In the genomic region with DNA sequence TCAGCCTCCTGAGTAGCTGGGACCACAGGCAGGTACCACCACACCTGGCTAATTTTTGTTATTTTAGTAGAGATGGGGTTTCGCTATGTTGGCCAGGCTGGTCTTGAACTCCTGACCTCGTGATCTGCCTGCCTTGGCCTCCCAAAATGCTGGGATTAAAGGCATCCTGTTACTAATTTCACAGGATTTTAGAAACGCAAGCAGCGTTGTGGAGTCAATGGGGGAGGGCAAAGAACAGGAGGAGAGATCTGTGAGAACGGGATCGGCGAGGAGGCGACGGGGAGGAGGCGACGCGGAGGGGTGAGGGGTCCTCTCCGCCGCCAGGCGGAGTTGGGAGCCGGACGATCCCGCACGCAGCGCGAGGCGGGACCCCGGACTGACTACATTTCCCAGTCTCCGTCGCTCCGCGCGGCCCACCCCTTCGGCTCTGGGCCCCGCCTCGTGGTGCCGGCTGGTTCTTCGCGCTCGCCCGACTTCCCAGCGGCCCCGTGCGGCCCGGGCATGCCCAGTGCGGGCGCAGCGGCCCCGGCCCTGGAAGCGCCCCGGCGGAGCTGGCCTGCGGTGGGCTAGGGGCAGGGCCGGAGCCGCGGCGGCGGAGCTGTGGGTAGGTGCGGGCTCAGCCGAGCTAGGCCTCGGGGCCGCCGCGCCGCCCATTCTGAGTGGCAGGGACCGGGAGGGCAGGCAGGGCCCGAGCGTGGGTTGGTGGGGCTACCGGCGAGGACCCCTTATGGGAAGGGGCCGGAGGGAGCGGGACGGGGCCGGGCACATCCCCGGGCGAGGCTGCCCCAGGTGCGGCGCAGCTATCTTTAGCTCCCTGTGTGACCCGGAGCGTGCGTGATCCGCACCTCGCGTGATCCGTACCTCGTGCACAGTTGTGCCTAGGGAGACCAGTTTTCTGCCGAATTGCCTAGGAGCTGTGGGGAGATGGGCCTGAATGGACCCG, we compare ENCODE assay signal across 8 cellular contexts. TPM values are rescaled to one million over a fixed set of nuclear protein-coding genes. Genes with fewer than 3 reads are reported as not detected.
DNase-seq lines count a peak whose midpoint lies in the region; ATAC-seq and TF ChIP-seq lines count a peak whose summit lies in the region.

A gene (plus strand): TSS at position 508 of the 943 bp plus-strand sequence. CDS start 3,051 bp downstream, outside the sequence.

- H3K4me3 Mint-ChIP-seq in WTC11 (peak within 1 kb of the TSS; percentile 80), immature natural killer cell (peak within 1 kb of the TSS; percentile 86 to 95 (median 93))

- H3K9me3 ChIP-seq in spleen = no peaks in the 10 kb centered on the region

- H3K27me3 Mint-ChIP-seq in WTC11 (ENCODE audit: low read depth) (no peaks in the 10 kb centered on the region; the same call in 1 of the 2 replicates), immature natural killer cell (ENCODE audit: low read depth in 3 of 3) (peaks cover 0 to 4% (median 0%) of the 10 kb centered on the region in 3 donors)

- H3K27ac ChIP-seq in spleen = peak within 1 kb of the TSS; percentile 77 to 94 (median 86)

- H3K4me1 ChIP-seq in spleen = peaks cover 11 to 40% (median 23%) of the 10 kb centered on the region in 6 donors

- peak; percentile 94 for DNase-seq in AG08396 (ENCODE audit: low spot score)
- peak; percentile 84 for DNase-seq in NCI-H2227 treated with DMSO at 0.1 percent for 48 hours (lab: John Stamatoyannopoulos, UW)
- DNase-seq in WTC11 (ENCODE audit: low spot score) = peak; percentile 96
- peak; percentile 92 to 95 for DNase-seq in cardiac fibroblast (ENCODE audit: low read depth in 2 of 2)
- peak; percentile 83 to 86 (median 83) for DNase-seq in immature natural killer cell
- DNase-seq in spleen = peak; percentile 97

- H3K4me1 Mint-ChIP-seq in WTC11 = peaks cover 14% of the 10 kb centered on the region
- peaks cover 19 to 28% of the 10 kb centered on the region in 2 donors for H3K4me1 Mint-ChIP-seq in immature natural killer cell

- WGBS in spleen, 5 donors = 1 to 4% (median 2%) methylated on average over 23 to 83 of the region's 83 CpGs

- H3K9me3 Mint-ChIP-seq in WTC11 (peaks cover 14% of the 10 kb centered on the region), immature natural killer cell (no peaks in the 10 kb centered on the region)

- intact Hi-C loops in spleen (cut with DNase I; ENCODE audit: low total_unique reads) = no loop called here

- peaks cover 12% of the 10 kb centered on the region for H3K36me3 Mint-ChIP-seq in WTC11
- peaks cover 3 to 10% (median 6%) of the 10 kb centered on the region in 3 donors for H3K36me3 Mint-ChIP-seq in immature natural killer cell

- peak; percentile 47 for TF ChIP-seq CTCF in WTC11 (IDR thresholded peaks at IDR 0.05)
- TF ChIP-seq CTCF in cardiac fibroblast (IDR thresholded peaks at IDR 0.05; ENCODE audit: low read depth, low read length) = peak; percentile 72
- TF ChIP-seq CTCF in spleen (IDR thresholded peaks at IDR 0.05 in 8 of 11, conservative IDR thresholded peaks at IDR 0.05 in 3 of 11) = peak; percentile 56 to 87 (median 83)

- H3K27ac Mint-ChIP-seq in WTC11 (no peak within 1 kb of the TSS; the same call in 1 of the 2 replicates), immature natural killer cell (peak within 1 kb of the TSS; percentile 86 to 95 (median 90))

- peak; percentile 93 for ATAC-seq in GM18873 (IDR thresholded peaks at IDR 0.05; ENCODE audit: low FRiP score, unreplicated experiment)
- ATAC-seq in HG03139 (IDR thresholded peaks at IDR 0.05; ENCODE audit: unreplicated experiment) = peak; percentile 98
- ATAC-seq in WTC11 = peak; percentile 98

- H3K36me3 ChIP-seq in spleen = peaks cover 2 to 21% (median 15%) of the 10 kb centered on the region in 6 donors

- H3K4me3 ChIP-seq in cardiac fibroblast (replicated peaks in 1 of 2; ENCODE audit: low read depth in 2 of 2, low read length in 2 of 2) = peak within 1 kb of the TSS; percentile 90 to 91
- peak within 1 kb of the TSS; percentile 64 to 97 (median 80) for H3K4me3 ChIP-seq in spleen

- POLR2A ChIA-PET in WTC11 (lab: Charles Lee) = interaction anchor here (0.6 to 1.2 kb wide), 5 partner anchors 11 to 62 kb away, joined by 3 read pairs; a partner anchor contains a TSS

- TF ChIP-seq POLR2A in spleen (IDR thresholded peaks at IDR 0.05) = peak in 2 of 3 donors; percentile 68 to 77

- no peaks in the 10 kb centered on the region for H3K27me3 ChIP-seq in spleen (replicated peaks in 1 of 7)

- CTCF ChIA-PET in WTC11 (lab: Charles Lee) = interaction anchor here (0.7 to 2.5 kb wide), 17 partner anchors 9 to 693 kb away, joined by 3 to 7 read pairs (median 4); a partner anchor contains a TSS

TF ChIP-seq in WTC11, 78 proteins besides CTCF, POLR2A, EP300 and RAD21 (continues in another document):
- TF ChIP-seq, protein P1, sequence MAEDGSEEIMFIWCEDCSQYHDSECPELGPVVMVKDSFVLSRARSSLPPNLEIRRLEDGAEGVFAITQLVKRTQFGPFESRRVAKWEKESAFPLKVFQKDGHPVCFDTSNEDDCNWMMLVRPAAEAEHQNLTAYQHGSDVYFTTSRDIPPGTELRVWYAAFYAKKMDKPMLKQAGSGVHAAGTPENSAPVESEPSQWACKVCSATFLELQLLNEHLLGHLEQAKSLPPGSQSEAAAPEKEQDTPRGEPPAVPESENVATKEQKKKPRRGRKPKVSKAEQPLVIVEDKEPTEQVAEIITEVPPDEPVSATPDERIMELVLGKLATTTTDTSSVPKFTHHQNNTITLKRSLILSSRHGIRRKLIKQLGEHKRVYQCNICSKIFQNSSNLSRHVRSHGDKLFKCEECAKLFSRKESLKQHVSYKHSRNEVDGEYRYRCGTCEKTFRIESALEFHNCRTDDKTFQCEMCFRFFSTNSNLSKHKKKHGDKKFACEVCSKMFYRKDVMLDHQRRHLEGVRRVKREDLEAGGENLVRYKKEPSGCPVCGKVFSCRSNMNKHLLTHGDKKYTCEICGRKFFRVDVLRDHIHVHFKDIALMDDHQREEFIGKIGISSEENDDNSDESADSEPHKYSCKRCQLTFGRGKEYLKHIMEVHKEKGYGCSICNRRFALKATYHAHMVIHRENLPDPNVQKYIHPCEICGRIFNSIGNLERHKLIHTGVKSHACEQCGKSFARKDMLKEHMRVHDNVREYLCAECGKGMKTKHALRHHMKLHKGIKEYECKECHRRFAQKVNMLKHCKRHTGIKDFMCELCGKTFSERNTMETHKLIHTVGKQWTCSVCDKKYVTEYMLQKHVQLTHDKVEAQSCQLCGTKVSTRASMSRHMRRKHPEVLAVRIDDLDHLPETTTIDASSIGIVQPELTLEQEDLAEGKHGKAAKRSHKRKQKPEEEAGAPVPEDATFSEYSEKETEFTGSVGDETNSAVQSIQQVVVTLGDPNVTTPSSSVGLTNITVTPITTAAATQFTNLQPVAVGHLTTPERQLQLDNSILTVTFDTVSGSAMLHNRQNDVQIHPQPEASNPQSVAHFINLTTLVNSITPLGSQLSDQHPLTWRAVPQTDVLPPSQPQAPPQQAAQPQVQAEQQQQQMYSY (CRISPR knock-in tag; IDR thresholded peaks at IDR 0.05) = peak; percentile 77
- TF ChIP-seq TP53 (CRISPR knock-in tag; IDR thresholded peaks at IDR 0.05) (0 out of 2 replicates have a peak, but pooled peaks have one; percentile 64), GABPB1 (CRISPR knock-in tag; IDR thresholded peaks at IDR 0.05) (peak; percentile 60; the same call in 1 of the 2 replicates), SMAD3 (CRISPR knock-in tag; IDR thresholded peaks at IDR 0.05; ENCODE audit: borderline replicate concordance) (0 out of 2 replicates have a peak, but pooled peaks have one; percentile 52), KAT7 (CRISPR knock-in tag; IDR thresholded peaks at IDR 0.05; ENCODE audit: borderline replicate concordance) (0 out of 2 replicates have a peak, but pooled peaks have one; percentile 76), IRF2 (CRISPR knock-in tag; IDR thresholded peaks at IDR 0.05; ENCODE audit: borderline replicate concordance, low read depth) (no peak), NR3C1 (CRISPR knock-in tag; conservative IDR thresholded peaks at IDR 0.05; ENCODE audit: low read depth) (0 out of 2 replicates have a peak, but pooled peaks have one; percentile 64), ATF1 (CRISPR knock-in tag; IDR thresholded peaks at IDR 0.05) (0 out of 2 replicates have a peak, but pooled peaks have one; percentile 78), ZNF121 (CRISPR knock-in tag; IDR thresholded peaks at IDR 0.05) (peak; percentile 40; the same call in 1 of the 2 replicates), ZNF263 (CRISPR knock-in tag; IDR thresholded peaks at IDR 0.05; ENCODE audit: low read depth) (0 out of 2 replicates have a peak, but pooled peaks have one; percentile 42), GRHL2 (CRISPR knock-in tag; IDR thresholded peaks at IDR 0.05; ENCODE audit: insufficient replicate concordance, severe bottlenecking) (no peak), GTF2I (CRISPR knock-in tag; conservative IDR thresholded peaks at IDR 0.05) (peak; percentile 45; the same call in 1 of the 2 replicates), CREM (CRISPR knock-in tag; IDR thresholded peaks at IDR 0.05) (peak; percentile 81; the same call in 1 of the 2 replicates)
- TF ChIP-seq, protein P2, sequence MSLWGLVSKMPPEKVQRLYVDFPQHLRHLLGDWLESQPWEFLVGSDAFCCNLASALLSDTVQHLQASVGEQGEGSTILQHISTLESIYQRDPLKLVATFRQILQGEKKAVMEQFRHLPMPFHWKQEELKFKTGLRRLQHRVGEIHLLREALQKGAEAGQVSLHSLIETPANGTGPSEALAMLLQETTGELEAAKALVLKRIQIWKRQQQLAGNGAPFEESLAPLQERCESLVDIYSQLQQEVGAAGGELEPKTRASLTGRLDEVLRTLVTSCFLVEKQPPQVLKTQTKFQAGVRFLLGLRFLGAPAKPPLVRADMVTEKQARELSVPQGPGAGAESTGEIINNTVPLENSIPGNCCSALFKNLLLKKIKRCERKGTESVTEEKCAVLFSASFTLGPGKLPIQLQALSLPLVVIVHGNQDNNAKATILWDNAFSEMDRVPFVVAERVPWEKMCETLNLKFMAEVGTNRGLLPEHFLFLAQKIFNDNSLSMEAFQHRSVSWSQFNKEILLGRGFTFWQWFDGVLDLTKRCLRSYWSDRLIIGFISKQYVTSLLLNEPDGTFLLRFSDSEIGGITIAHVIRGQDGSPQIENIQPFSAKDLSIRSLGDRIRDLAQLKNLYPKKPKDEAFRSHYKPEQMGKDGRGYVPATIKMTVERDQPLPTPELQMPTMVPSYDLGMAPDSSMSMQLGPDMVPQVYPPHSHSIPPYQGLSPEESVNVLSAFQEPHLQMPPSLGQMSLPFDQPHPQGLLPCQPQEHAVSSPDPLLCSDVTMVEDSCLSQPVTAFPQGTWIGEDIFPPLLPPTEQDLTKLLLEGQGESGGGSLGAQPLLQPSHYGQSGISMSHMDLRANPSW (CRISPR knock-in tag; conservative IDR thresholded peaks at IDR 0.05; ENCODE audit: low read depth) = peak; percentile 88; the same call in 1 of the 2 replicates
- TF ChIP-seq, protein P3, sequence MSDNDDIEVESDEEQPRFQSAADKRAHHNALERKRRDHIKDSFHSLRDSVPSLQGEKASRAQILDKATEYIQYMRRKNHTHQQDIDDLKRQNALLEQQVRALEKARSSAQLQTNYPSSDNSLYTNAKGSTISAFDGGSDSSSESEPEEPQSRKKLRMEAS (CRISPR knock-in tag; IDR thresholded peaks at IDR 0.05) = peak; percentile 65

RNA-seq across cellular contexts. Expression of the gene that starts here (rescaled TPM):
- total RNA-seq in WTC11 (2021) = 120 to 130 TPM (median 126 TPM) in 3 replicates
- 10 to 100 TPM; 40.9 to 78.6 (median 57.9) TPM for polyA plus RNA-seq in immature natural killer cell
- 10 to 100 TPM; 31.5 to 71.3 (median 47.9) TPM for total RNA-seq in spleen
- 10 to 100 TPM; 15.5 to 33.3 (median 19.5) TPM for polyA plus RNA-seq in spleen

Comparison
In these comparisons a context has a peak if more than half of its experiments do, and no peak if none do; other contexts are left out.
1. Peak in every context shown above with its lines: DNase-seq, ATAC-seq, H3K4me3 ChIP-seq and H3K27ac ChIP-seq.